Comparison of ENCODE assay signal across 8 cellular contexts in the genomic region with DNA sequence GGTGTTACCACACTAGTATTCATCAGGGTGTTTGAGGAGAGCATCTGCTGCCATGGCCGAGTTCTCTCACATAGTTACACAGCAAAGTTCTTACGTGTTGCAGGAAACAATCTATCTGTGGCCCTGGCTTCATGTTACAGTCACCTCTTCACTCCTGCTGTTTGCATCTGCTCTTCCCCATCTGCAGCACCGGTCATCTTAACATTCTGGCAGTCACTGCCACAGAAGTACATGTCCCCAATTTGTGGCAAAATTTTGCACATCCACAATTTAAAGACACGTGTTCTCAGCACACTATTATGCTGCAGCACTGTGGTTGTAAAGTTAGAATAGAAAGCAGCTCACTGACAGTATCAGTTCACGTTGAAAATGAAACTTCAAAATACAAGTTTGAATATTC. TPM values are rescaled to one million over a fixed set of nuclear protein-coding genes. Genes with fewer than 3 reads are reported as not detected.
A peak's percentile ranks its signal among the peaks of the same experiment; 100 is the strongest.
DNase-seq lines count a peak whose midpoint lies in the region; ATAC-seq, FAIRE-seq and TF ChIP-seq lines count a peak whose summit lies in the region.

No MANE protein-coding gene starts in this region.

- no peaks in the 10 kb centered on the region for H3K27me3 ChIP-seq in MG63

- TF ChIP-seq CTCF in chondrocyte (IDR thresholded peaks at IDR 0.05): no peak

- H3K27ac Mint-ChIP-seq in chondrocyte (ENCODE audit: unreplicated experiment): peak overlapping the region; percentile 59

- H3K4me3 Mint-ChIP-seq in chondrocyte (ENCODE audit: unreplicated experiment): no peak overlapping the region

- peaks cover 2% of the 10 kb centered on the region for H3K36me3 Mint-ChIP-seq in chondrocyte (ENCODE audit: low read depth)

- FAIRE-seq in HTR-8/SVneo (lab: Jason Lieb, UNC): peak; percentile 68

- DNase-seq in ELR (ENCODE audit: low read depth) (peak; percentile 35), HTR-8/SVneo (ENCODE audit: insufficient read length, low spot score) (no peak), chondrocyte (ENCODE audit: low spot score) (no peak), A172 (ENCODE audit: low spot score) (no peak), Ammon's horn (ENCODE audit: low spot score) (no peak), MG63 (no peak), SIG-M5 (lab: John Stamatoyannopoulos, UW) (no peak)

- 0 out of 2 replicates have a peak, but pooled peaks cover under 1% of the 10 kb centered on the region for H3K36me3 ChIP-seq in MG63

- no peak overlapping the region for H3K4me3 ChIP-seq in MG63

- ATAC-seq in GM19467 (IDR thresholded peaks at IDR 0.05; ENCODE audit: unreplicated experiment): peak; percentile 47

- no peaks in the 10 kb centered on the region for H3K9me3 Mint-ChIP-seq in chondrocyte (ENCODE audit: low read depth)

- H3K4me1 Mint-ChIP-seq in chondrocyte (ENCODE audit: low read depth): peaks cover 46% of the 10 kb centered on the region

- no peaks in the 10 kb centered on the region for H3K27me3 Mint-ChIP-seq in chondrocyte (ENCODE audit: low read depth)

- no peaks in the 10 kb centered on the region for H3K9me3 ChIP-seq in MG63

RNA-seq across cellular contexts. Expression of a gene that starts 23.2 kb away (rescaled TPM):
- total RNA-seq in chondrocyte: 85.0 to 91.7 TPM (median 87.3 TPM) in 3 replicates
- total RNA-seq in A172 (2014; rRNA removed; shearing (Covaris generic)): 40.1 and 44.2 TPM in 2 replicates
- 14.8 and 15.0 TPM in 2 replicates for total RNA-seq in MG63 (2014; rRNA removed; shearing (Covaris generic); ENCODE audit: low replicate concordance)

RNA-seq across cellular contexts. Expression of a gene that starts 47.6 kb away (rescaled TPM):
- 23.6 to 29.0 TPM (median 25.0 TPM) in 3 replicates for total RNA-seq in chondrocyte
- total RNA-seq in A172 (2014; rRNA removed; shearing (Covaris generic)): 12.1 and 12.7 TPM in 2 replicates
- total RNA-seq in MG63 (2014; rRNA removed; shearing (Covaris generic); ENCODE audit: low replicate concordance): 3.8 and 9.0 TPM in 2 replicates

RNA-seq across cellular contexts. Expression of a gene that starts 47.8 kb away (rescaled TPM):
- 7.1 to 15.0 TPM (median 7.6 TPM) in 3 replicates for total RNA-seq in chondrocyte
- total RNA-seq in A172 (2014; rRNA removed; shearing (Covaris generic)): 13.3 and 14.6 TPM in 2 replicates
- 5.2 TPM in 2 replicates for total RNA-seq in MG63 (2014; rRNA removed; shearing (Covaris generic); ENCODE audit: low replicate concordance)

RNA-seq across cellular contexts. Expression of a gene that starts 54.4 kb away (rescaled TPM):
- 53.5 to 56.2 TPM (median 54.1 TPM) in 3 replicates for total RNA-seq in chondrocyte
- total RNA-seq in A172 (2014; rRNA removed; shearing (Covaris generic)): 87.7 and 134 TPM in 2 replicates
- total RNA-seq in MG63 (2014; rRNA removed; shearing (Covaris generic); ENCODE audit: low replicate concordance): 90.5 and 117 TPM in 2 replicates
